ENCODE assay signal across 1 cellular context in genomic region chr4:112752510-112752909, GRCh38.
TF ChIP-seq lines count a peak whose summit lies in the region.

No MANE protein-coding gene starts in this region.

TF ChIP-seq in SK-N-SH treated with all-trans-retinoic acid at 6 μM for 48 hours, 23 proteins besides CTCF, POLR2A, EP300 and RAD21 (continued from another document):
- TF ChIP-seq CSRNP3 (CRISPR knock-in tag; IDR thresholded peaks at IDR 0.05) (no peak), TSHZ2 (CRISPR knock-in tag; IDR thresholded peaks at IDR 0.05) (no peak), ARNTL (CRISPR knock-in tag; IDR thresholded peaks at IDR 0.05; ENCODE audit: borderline replicate concordance, low read depth) (no peak), ZFP30 (CRISPR knock-in tag; IDR thresholded peaks at IDR 0.05) (no peak), POU6F1 (CRISPR knock-in tag; IDR thresholded peaks at IDR 0.05; ENCODE audit: borderline replicate concordance, low read depth) (no peak)
